8 cellular contexts compared by ENCODE assay signal in genomic region chr6:41735427-41736206, GRCh38. TPM values are rescaled to one million over a fixed set of nuclear protein-coding genes. Genes with fewer than 3 reads are reported as not detected.
DNase-seq lines count a peak whose midpoint lies in the region; ATAC-seq and TF ChIP-seq lines count a peak whose summit lies in the region.

Gene TFEB (minus strand): TSS chr6:41735608. CDS start chr6:41691213, 44,395 bp downstream.

- H3K79me2 ChIP-seq in DOHH2 (ENCODE audit: control insufficient read depth, low read length): peaks cover 34% of the 10 kb centered on the region

- H3K36me3 Mint-ChIP-seq in nephron (ENCODE audit: low read depth): no peaks in the 10 kb centered on the region
- no peaks in the 10 kb centered on the region for H3K36me3 Mint-ChIP-seq in stimulated activated naive CD8-positive, alpha-beta T cell treated with anti-CD3 and anti-CD28 coated beads, Interleukin-15, Interleukin-2, amounts not matched to agents 100 ng/mL and 50 ng/mL, for 24 hours (ENCODE audit: low read depth)

- TF ChIP-seq CTCF in DOHH2 (IDR thresholded peaks at IDR 0.05; ENCODE audit: low read depth, low read length, poor library complexity, severe bottlenecking) (peak; percentile 69), fibroblast of pulmonary artery (IDR thresholded peaks at IDR 0.05; ENCODE audit: low read length, missing control alignments) (peak; percentile 54), nephron (IDR thresholded peaks at IDR 0.05; ENCODE audit: unreplicated experiment in 3 of 3) (peak; percentile 83 to 91 (median 84))

- no peaks in the 10 kb centered on the region for H3K4me1 Mint-ChIP-seq in nephron
- peaks cover 33% of the 10 kb centered on the region for H3K4me1 Mint-ChIP-seq in stimulated activated naive CD8-positive, alpha-beta T cell treated with anti-CD3 and anti-CD28 coated beads, Interleukin-15, Interleukin-2, amounts not matched to agents 100 ng/mL and 50 ng/mL, for 24 hours (ENCODE audit: low read depth)

- peak within 1 kb of the TSS; percentile 94 for H3K27ac ChIP-seq in DOHH2 (ENCODE audit: low read depth, low read length)

- peaks cover 19% of the 10 kb centered on the region for H3K27me3 Mint-ChIP-seq in nephron (ENCODE audit: low read depth)
- no peaks in the 10 kb centered on the region for H3K27me3 Mint-ChIP-seq in stimulated activated naive CD8-positive, alpha-beta T cell treated with anti-CD3 and anti-CD28 coated beads, Interleukin-15, Interleukin-2, amounts not matched to agents 100 ng/mL and 50 ng/mL, for 24 hours

- H3K4me3 ChIP-seq in DOHH2 (ENCODE audit: low read length): peak within 1 kb of the TSS; percentile 96
- peak within 1 kb of the TSS; percentile 66 for H3K4me3 ChIP-seq in fibroblast of pulmonary artery (replicated peaks; ENCODE audit: low read depth, low read length)

- DNase-seq in Kasumi-1 (lab: John Stamatoyannopoulos, UW): peak; percentile 81 to 86
- DNase-seq in RPMI7951 (ENCODE audit: low read depth): peak; percentile 87
- DNase-seq in activated T-helper 9 cell treated with anti-CD3 and anti-CD28 coated beads, Interleukin-2, amount 50 U/mL, for 16 hours (ENCODE audit: low read depth): peak; percentile 89
- peak; percentile 92 for DNase-seq in fibroblast of pulmonary artery (ENCODE audit: low read depth)

- peak within 1 kb of the TSS in 2 of 3 experiments; percentile 35 to 57 for H3K27ac Mint-ChIP-seq in nephron
- H3K27ac Mint-ChIP-seq in stimulated activated naive CD8-positive, alpha-beta T cell treated with anti-CD3 and anti-CD28 coated beads, Interleukin-15, Interleukin-2, amounts not matched to agents 100 ng/mL and 50 ng/mL, for 24 hours: no peak within 1 kb of the TSS

- H3K9me2 ChIP-seq in DOHH2 (replicated peaks; ENCODE audit: control insufficient read depth, low read length): no peaks in the 10 kb centered on the region

- peak within 1 kb of the TSS; percentile 78 to 86 (median 85) for H3K4me3 Mint-ChIP-seq in nephron
- H3K4me3 Mint-ChIP-seq in stimulated activated naive CD8-positive, alpha-beta T cell treated with anti-CD3 and anti-CD28 coated beads, Interleukin-15, Interleukin-2, amounts not matched to agents 100 ng/mL and 50 ng/mL, for 24 hours: peak within 1 kb of the TSS; percentile 63

- peak; percentile 46 for ATAC-seq in GM21825 (IDR thresholded peaks at IDR 0.05; ENCODE audit: unreplicated experiment)

- H3K4me1 ChIP-seq in DOHH2 (ENCODE audit: control insufficient read depth, low read length): peaks cover 41% of the 10 kb centered on the region

- H3K9me3 Mint-ChIP-seq in nephron: no peaks in the 10 kb centered on the region
- no peaks in the 10 kb centered on the region for H3K9me3 Mint-ChIP-seq in stimulated activated naive CD8-positive, alpha-beta T cell treated with anti-CD3 and anti-CD28 coated beads, Interleukin-15, Interleukin-2, amounts not matched to agents 100 ng/mL and 50 ng/mL, for 24 hours

- no peaks in the 10 kb centered on the region for H3K9me3 ChIP-seq in DOHH2 (ENCODE audit: control insufficient read depth, insufficient read depth, low read length)

- peaks cover 6% of the 10 kb centered on the region; the same call in 1 of the 2 replicates for H3K27me3 ChIP-seq in DOHH2 (ENCODE audit: control insufficient read depth, low read length)

- no peaks in the 10 kb centered on the region; the same call in 1 of the 2 replicates for H3F3A ChIP-seq in DOHH2 (ENCODE audit: control insufficient read depth, insufficient read depth)

- no peaks in the 10 kb centered on the region for H4K20me1 ChIP-seq in DOHH2 (ENCODE audit: control insufficient read depth, insufficient read depth, low read depth, low read length)

- peaks cover 25% of the 10 kb centered on the region for H3K36me3 ChIP-seq in DOHH2 (ENCODE audit: control insufficient read depth, low read length)

- peak within 1 kb of the TSS; percentile 98 for H3K4me2 ChIP-seq in DOHH2 (ENCODE audit: low read length)

RNA-seq across cellular contexts. Expression of gene TFEB, which starts in this region (rescaled TPM):
- total RNA-seq in RPMI7951 (2014; rRNA removed; shearing (Covaris generic)): 11.7 and 11.8 TPM in 2 replicates

Comparison
In these comparisons a context has a peak if more than half of its experiments do, and no peak if none do; other contexts are left out.
1. Peak in every context shown above with its lines: DNase-seq, ATAC-seq, H3K4me3 ChIP-seq and H3K27ac ChIP-seq.